In genomic region chr15:89997079-89997478, GRCh38 we compare ENCODE assay signal across 24 cellular contexts.
"Had no signal": no experiment of that assay in that cellular context is flagged by ENCODE, and none has a peak within 500 bp of the region (broad histone marks: within the 10 kb centered on the region; RNA-seq: fewer than 3 reads in every experiment).

No MANE protein-coding gene starts in this region.

- DNase-seq: activated CD4-positive, alpha-beta T cell treated with anti-CD3 and anti-CD28 coated beads for 1 hour; activated CD4-positive, alpha-beta T cell treated with anti-CD3 and anti-CD28 coated beads, Interleukin-2, amount 50 U/mL, for 1 hour; activated CD8-positive, alpha-beta T cell treated with anti-CD3 and anti-CD28 coated beads for 36 hours; activated naive CD4-positive, alpha-beta T cell; activated T-cell treated with anti-CD3 and anti-CD28 coated beads, Interleukin-2, amount 50 U/mL, for 72 hours; aorta; effector memory CD8-positive, alpha-beta T cell; hippocampal formation; left cardiac atrium; left ventricle myocardium superior; naive B cell; retina; stimulated activated CD4-positive, alpha-beta T cell treated with anti-CD3 and anti-CD28 coated beads, Interleukin-15, amount 100 ng/mL, for 24 hours; stimulated activated CD4-positive, alpha-beta T cell treated with anti-CD3 and anti-CD28 coated beads, Interleukin-2, amount 100 ng/mL, for 24 hours; stimulated activated naive CD4-positive, alpha-beta T cell treated with Interleukin-2 at 50 U/mL for 16 hours; SW 1271; T1000 had no signal

- H3K4me3 ChIP-seq: coronary artery, gastroesophageal sphincter, prostate gland, smooth muscle cell, tibial nerve had no signal

- ATAC-seq: activated CD8-positive, alpha-beta T cell treated with anti-CD3 and anti-CD28 coated beads for 36 hours; activated naive CD4-positive, alpha-beta T cell treated with anti-CD3 and anti-CD28 coated beads, Interleukin-2, amount 50 U/mL, for 72 hours; activated T-cell treated with anti-CD3 and anti-CD28 coated beads, Interleukin-2, amount 50 U/mL, for 72 hours; effector memory CD8-positive, alpha-beta T cell; gastroesophageal sphincter; left cardiac atrium; left ventricle myocardium superior had no signal

- H3K36me3 ChIP-seq: gastroesophageal sphincter, prostate gland, tibial nerve had no signal

- H3K4me1 ChIP-seq: prostate gland had no signal

- H3K27me3 ChIP-seq: gastroesophageal sphincter, tibial nerve had no signal

- H3K27ac ChIP-seq: coronary artery, gastroesophageal sphincter, prostate gland, tibial nerve had no signal

- H3K4me2 ChIP-seq: smooth muscle cell had no signal

- H3K9me3 ChIP-seq: gastroesophageal sphincter, prostate gland, tibial nerve had no signal

- FAIRE-seq: keratinocyte had no signal
